9 cellular contexts compared by ENCODE assay signal in the genomic region with DNA sequence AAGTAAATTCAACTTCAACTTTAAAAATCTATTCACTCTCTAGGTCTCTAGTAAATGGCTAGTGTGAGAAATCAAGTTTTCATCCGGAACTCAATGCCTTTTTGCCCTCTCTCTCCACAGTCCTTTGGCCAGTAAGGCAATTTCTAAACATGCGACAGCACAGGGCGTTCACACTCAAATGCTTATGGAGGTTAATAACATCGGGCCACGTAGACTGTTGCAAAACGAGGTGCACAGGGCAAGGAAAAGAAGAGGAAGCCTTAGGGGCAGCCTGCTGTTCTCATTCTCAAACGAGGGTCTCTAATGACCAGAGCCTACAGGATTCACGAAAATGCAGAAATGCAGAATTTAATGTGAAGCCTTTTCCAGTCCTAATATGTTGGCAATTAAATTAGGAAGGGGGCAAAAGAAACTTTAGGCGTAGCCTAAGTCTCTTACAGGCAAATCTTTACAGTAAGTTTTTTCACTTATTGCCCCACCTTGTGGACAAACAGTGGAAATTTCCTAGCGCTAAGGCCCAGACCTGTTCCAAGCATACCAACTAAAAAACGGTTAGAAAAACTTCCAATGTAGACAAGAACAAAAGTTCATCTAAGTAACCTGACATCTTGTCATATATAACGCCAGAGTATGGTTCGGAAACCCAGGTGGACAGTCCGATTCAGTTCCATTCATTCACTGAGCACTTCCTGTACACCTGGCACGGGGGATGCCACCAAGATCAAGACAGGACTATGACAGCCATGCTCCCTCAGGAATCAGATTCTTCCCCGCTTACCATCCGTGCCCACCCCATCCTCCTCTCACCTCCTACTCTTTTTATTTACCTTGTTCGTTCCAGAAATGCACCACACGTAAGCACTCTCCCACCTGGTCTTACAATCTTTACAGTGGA. TPM values are rescaled to one million over a fixed set of nuclear protein-coding genes. Genes with fewer than 3 reads are reported as not detected.
A peak's percentile ranks its signal among the peaks of the same experiment; 100 is the strongest.
DNase-seq lines count a peak whose midpoint lies in the region; ATAC-seq and TF ChIP-seq lines count a peak whose summit lies in the region.
"Had no signal": no experiment of that assay in that cellular context is flagged by ENCODE, and none has a peak within 500 bp of the region (broad histone marks: within the 10 kb centered on the region; RNA-seq: fewer than 3 reads in every experiment).

No MANE protein-coding gene starts in this region.

- ATAC-seq in GM19324 (IDR thresholded peaks at IDR 0.05; ENCODE audit: low FRiP score, unreplicated experiment), result peak; percentile 69

- H3K9me3 Mint-ChIP-seq in endodermal cell, result no peaks in the 10 kb centered on the region

- peak; percentile 17 for TF ChIP-seq CTCF in HL-60 (IDR thresholded peaks at IDR 0.05; ENCODE audit: insufficient read depth, low read length)
- peak; percentile 83 for TF ChIP-seq CTCF in endodermal cell (conservative IDR thresholded peaks at IDR 0.05)

- H3K36me3 ChIP-seq in SJSA1, result no peaks in the 10 kb centered on the region
- no peaks in the 10 kb centered on the region for H3K36me3 ChIP-seq in endodermal cell (ENCODE audit: control insufficient read depth, insufficient read depth, low read length)

- H3K9ac ChIP-seq in endodermal cell (ENCODE audit: extremely low read depth, low read length, poor library complexity, severe bottlenecking), result no peak overlapping the region

- H3K36me3 Mint-ChIP-seq in endodermal cell (ENCODE audit: low read depth), result no peaks in the 10 kb centered on the region
- H3K36me3 Mint-ChIP-seq: activated naive CD8-positive, alpha-beta T cell had no signal

- 64 to 66% methylated on average over 14 to 19 of the region's 19 CpGs for WGBS in endodermal cell (ENCODE audit: insufficient coverage in 1 of 2, insufficient read length in 1 of 2), 2 experiments

- H3K4me3 Mint-ChIP-seq in endodermal cell, result no peak overlapping the region
- H3K4me3 Mint-ChIP-seq: activated naive CD8-positive, alpha-beta T cell had no signal

- H3K9me3 ChIP-seq in SJSA1 (replicated peaks) (no peaks in the 10 kb centered on the region), endodermal cell (ENCODE audit: control insufficient read depth, low read length) (no peaks in the 10 kb centered on the region)

- no peaks in the 10 kb centered on the region for H3K27me3 Mint-ChIP-seq in endodermal cell (ENCODE audit: insufficient read depth)
- H3K27me3 Mint-ChIP-seq: activated naive CD8-positive, alpha-beta T cell had no signal

- H3K27me3 ChIP-seq in HL-60 (ENCODE audit: insufficient read depth, poor library complexity, severe bottlenecking) (no peaks in the 10 kb centered on the region), SJSA1 (replicated peaks) (no peaks in the 10 kb centered on the region), endodermal cell (ENCODE audit: control insufficient read depth, insufficient read depth, low read length, poor library complexity, severe bottlenecking) (no peaks in the 10 kb centered on the region)

- H3K27ac ChIP-seq in HL-60 (replicated peaks), result peak overlapping the region; percentile 63
- H3K27ac ChIP-seq in SJSA1, result 0 out of 2 replicates have a peak overlapping the region, but pooled peaks have one; percentile 7
- no peak overlapping the region for H3K27ac ChIP-seq in endodermal cell (ENCODE audit: low read depth, low read length)

- DNase-seq in DMS53 (lab: John Stamatoyannopoulos, UW) (peak; percentile 77), HL-60 (ENCODE audit: low read depth in 1 of 2, low spot score in 1 of 2) (peak; percentile 45 to 78), SJSA1 (ENCODE audit: low read depth in 1 of 2, low spot score in 2 of 2) (peak in 1 of 2 experiments; percentile 32), endodermal cell (peak; percentile 52), mucosa of gallbladder (ENCODE audit: low spot score) (peak; percentile 22), NK-92 (lab: John Stamatoyannopoulos, UW; ENCODE audit: unreplicated experiment) (no peak)
- DNase-seq in effector CD8-positive, alpha-beta T cell (lab: John Stamatoyannopoulos, UW), result no peak

- H3K4me3 ChIP-seq in HL-60 (replicated peaks; ENCODE audit: insufficient read depth, low read length) (peak overlapping the region; percentile 18; the same call in 1 of the 2 replicates), SJSA1 (no peak overlapping the region), endodermal cell (ENCODE audit: low read length) (no peak overlapping the region)

- H3K27ac Mint-ChIP-seq in endodermal cell, result no peak overlapping the region
- H3K27ac Mint-ChIP-seq: activated naive CD8-positive, alpha-beta T cell had no signal

- H3K4me1 Mint-ChIP-seq in endodermal cell, result no peaks in the 10 kb centered on the region

- H3K4me1 ChIP-seq in SJSA1 (replicated peaks) (peaks cover 14% of the 10 kb centered on the region), endodermal cell (ENCODE audit: control insufficient read depth, insufficient read depth, low read length) (no peaks in the 10 kb centered on the region)

RNA-seq across cellular contexts. Expression of a gene that starts 5.1 kb away (rescaled TPM):
- total RNA-seq in SJSA1 (2014; rRNA removed; shearing (Covaris generic)), result 0.21 TPM in 1 of 2 replicates, not detected in the other
- under 1 TPM; 0.24 to 0.31 TPM for total RNA-seq in endodermal cell
- polyA plus RNA-seq in endodermal cell (2013, experiment 1 of 2), result 0.28 TPM
- polyA plus RNA-seq in endodermal cell (2013, experiment 2 of 2), result not detected
- not detected for total RNA-seq in mucosa of gallbladder

RNA-seq across cellular contexts. Expression of a gene that starts 5.2 kb away (rescaled TPM):
- 7.7 and 14.7 TPM in 2 replicates for total RNA-seq in SJSA1 (2014; rRNA removed; shearing (Covaris generic))
- total RNA-seq in endodermal cell, result 10 to 100 TPM; 25.7 to 27.8 TPM
- polyA plus RNA-seq in endodermal cell (2013, experiment 1 of 2), result 8.6 TPM
- polyA plus RNA-seq in endodermal cell (2013, experiment 2 of 2), result 9.1 TPM
- 0.60 TPM for total RNA-seq in mucosa of gallbladder

Comparison
In these comparisons a context has a peak if more than half of its experiments do, and no peak if none do; other contexts are left out.
1. DNase-seq: peak in DMS53 (single experiment), HL-60 (2 of 2), endodermal cell (single experiment) and mucosa of gallbladder (single experiment); none in NK-92 (single experiment) and effector CD8-positive, alpha-beta T cell (single experiment).